ENCODE assay signal across 22 cellular contexts in the genomic region with DNA sequence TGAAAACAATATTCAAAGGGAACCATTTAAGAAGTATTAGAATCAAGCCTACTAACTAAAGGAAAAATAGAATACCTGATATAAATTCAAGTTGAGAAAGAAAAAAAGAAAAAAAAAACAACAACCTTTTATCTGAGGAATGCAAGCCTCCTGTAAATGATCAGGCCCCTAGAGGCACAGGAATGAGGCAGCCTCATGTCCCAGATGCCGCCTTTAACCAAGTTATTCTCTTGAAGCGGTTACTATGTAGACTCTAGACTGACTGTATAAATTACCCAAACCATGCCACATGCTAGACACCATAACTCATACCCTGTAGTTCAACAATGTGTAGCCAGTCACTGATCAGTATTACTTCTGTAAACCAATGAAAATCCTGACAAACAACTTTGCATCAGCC.
DNase-seq lines count a peak whose midpoint lies in the region; ATAC-seq, FAIRE-seq and TF ChIP-seq lines count a peak whose summit lies in the region.
"Had no signal": no experiment of that assay in that cellular context is flagged by ENCODE, and none has a peak within 500 bp of the region (broad histone marks: within the 10 kb centered on the region; RNA-seq: fewer than 3 reads in every experiment).

No MANE protein-coding gene starts in this region.

- peak; percentile 80 for ATAC-seq in WTC11
- ATAC-seq: A549 had no signal

- H2BK15ac ChIP-seq in mesendoderm (replicated peaks; ENCODE audit: low read depth) = no peak overlapping the region

- no peak overlapping the region for H2BK120ac ChIP-seq in mesendoderm (ENCODE audit: low read depth, low read length)

- POLR2A ChIA-PET in WTC11 (lab: Charles Lee) = no interaction called here

- no peak overlapping the region for H3K18ac ChIP-seq in mesendoderm (ENCODE audit: low read length)

- H3K27me3 ChIP-seq in mesendoderm (ENCODE audit: insufficient read depth, low read length, poor library complexity) = no peaks in the 10 kb centered on the region

- TF ChIP-seq POLR2A in GM12892 (IDR thresholded peaks at IDR 0.05; ENCODE audit: low read depth, low read length) = no peak

- no peak overlapping the region for H3K27ac ChIP-seq in mesendoderm (ENCODE audit: low read depth, low read length)
- H3K27ac ChIP-seq: 22Rv1, A549, C4-2B had no signal

- H3K4ac ChIP-seq in mesendoderm (ENCODE audit: low read depth, low read length) = no peak overlapping the region

- no peak overlapping the region for H3K56ac ChIP-seq in mesendoderm (ENCODE audit: low read length)

- H3K36me3 ChIP-seq in mesendoderm (ENCODE audit: control insufficient read depth, insufficient read depth, low read length) = no peaks in the 10 kb centered on the region

- no peak overlapping the region for H3K9ac ChIP-seq in mesendoderm (ENCODE audit: low read length)

- peak; percentile 41 for DNase-seq in NCI-H2171 treated with DMSO at 0.1 percent for 48 hours (lab: John Stamatoyannopoulos, UW)
- no peak for DNase-seq in NCI-H2171 (lab: John Stamatoyannopoulos, UW)
- DNase-seq in WTC11 (ENCODE audit: low spot score) = no peak
- peak; percentile 47 for DNase-seq in mesendoderm
- DNase-seq in RPMI8226 = no peak
- no peak for DNase-seq in NCI-H2081 treated with DMSO at 0.1 percent for 48 hours (lab: John Stamatoyannopoulos, UW)
- DNase-seq in GM12892 (ENCODE audit: insufficient read length) = no peak
- DNase-seq in T-helper 2 cell = no peak
- DNase-seq: AML-193; Caco-2; CD4-positive, alpha-beta T cell; DMS79 treated with DMSO at 0.1 percent for 48 hours; GOT3; H9; IMR-90 had no signal

- no peak overlapping the region for H3K4me3 Mint-ChIP-seq in WTC11
- H3K4me3 Mint-ChIP-seq: CD4-positive, alpha-beta T cell; H9 had no signal

- 0 out of 2 replicates have a peak, but pooled peaks cover 8% of the 10 kb centered on the region for H3K36me3 Mint-ChIP-seq in WTC11

- no peaks in the 10 kb centered on the region for H3K79me1 ChIP-seq in mesendoderm (ENCODE audit: low read length)

- H3K23ac ChIP-seq in mesendoderm (ENCODE audit: low read length) = no peak overlapping the region

- H2AK5ac ChIP-seq in mesendoderm (ENCODE audit: low read length) = no peak overlapping the region

- H3K4me3 ChIP-seq in mesendoderm (ENCODE audit: low read length) = no peak overlapping the region
- H3K4me3 ChIP-seq: A549 had no signal

- H4K8ac ChIP-seq in mesendoderm (ENCODE audit: low read depth, low read length) = no peak overlapping the region

- no peak overlapping the region for H3K27ac Mint-ChIP-seq in WTC11
- H3K27ac Mint-ChIP-seq: CD4-positive, alpha-beta T cell; H9 had no signal

- H4K5ac ChIP-seq in mesendoderm (ENCODE audit: low read length) = no peak overlapping the region

- H3K4me1 ChIP-seq in mesendoderm (ENCODE audit: control insufficient read depth, low read depth, low read length) = no peaks in the 10 kb centered on the region
- H3K4me1 ChIP-seq: A549, Caco-2 had no signal

- peaks cover 9% of the 10 kb centered on the region for H3K9me3 Mint-ChIP-seq in WTC11

- H3K4me2 ChIP-seq in mesendoderm (ENCODE audit: low read length) = no peak overlapping the region
- H3K4me2 ChIP-seq: A549 had no signal

- no peak for TF ChIP-seq CTCF in WTC11 (IDR thresholded peaks at IDR 0.05)

- CTCF ChIA-PET in WTC11 (lab: Charles Lee) = no interaction called here

- H2BK5ac ChIP-seq in mesendoderm (ENCODE audit: low read length) = no peak overlapping the region

- no peaks in the 10 kb centered on the region for H3K27me3 Mint-ChIP-seq in WTC11 (ENCODE audit: low read depth)
- H3K27me3 Mint-ChIP-seq: CD4-positive, alpha-beta T cell had no signal

- peaks cover 14% of the 10 kb centered on the region for H3K4me1 Mint-ChIP-seq in WTC11

- FAIRE-seq in GM12892 (lab: Jason Lieb, UNC) = no peak
- FAIRE-seq: A549, D721Med, GM12891, GM18507, HTR-8/SVneo had no signal

- WGBS in mesendoderm (ENCODE audit: extremely low coverage, insufficient coverage, low lambda C conversion rate) = no CpG with 5 or more reads among the region's 2 CpGs

- H3K79me2 ChIP-seq in mesendoderm (ENCODE audit: control insufficient read depth, insufficient read depth, low read length) = no peaks in the 10 kb centered on the region

TF ChIP-seq in WTC11, 78 proteins besides CTCF, POLR2A, EP300 and RAD21 (continues in another document):
- TF ChIP-seq, protein P1, sequence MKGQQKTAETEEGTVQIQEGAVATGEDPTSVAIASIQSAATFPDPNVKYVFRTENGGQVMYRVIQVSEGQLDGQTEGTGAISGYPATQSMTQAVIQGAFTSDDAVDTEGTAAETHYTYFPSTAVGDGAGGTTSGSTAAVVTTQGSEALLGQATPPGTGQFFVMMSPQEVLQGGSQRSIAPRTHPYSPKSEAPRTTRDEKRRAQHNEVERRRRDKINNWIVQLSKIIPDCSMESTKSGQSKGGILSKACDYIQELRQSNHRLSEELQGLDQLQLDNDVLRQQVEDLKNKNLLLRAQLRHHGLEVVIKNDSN (CRISPR knock-in tag; IDR thresholded peaks at IDR 0.05) = no peak
- TF ChIP-seq ZNF138 (CRISPR knock-in tag; conservative IDR thresholded peaks at IDR 0.05) (no peak), GABPB1 (CRISPR knock-in tag; IDR thresholded peaks at IDR 0.05) (no peak), SP1 (CRISPR knock-in tag; conservative IDR thresholded peaks at IDR 0.05) (no peak), SMAD3 (CRISPR knock-in tag; IDR thresholded peaks at IDR 0.05; ENCODE audit: borderline replicate concordance) (no peak), ZNF121 (CRISPR knock-in tag; IDR thresholded peaks at IDR 0.05) (no peak), ELF4 (CRISPR knock-in tag; IDR thresholded peaks at IDR 0.05; ENCODE audit: low read depth) (no peak), ZNF219 (CRISPR knock-in tag; IDR thresholded peaks at IDR 0.05; ENCODE audit: borderline replicate concordance) (no peak), HMGA2 (CRISPR knock-in tag; IDR thresholded peaks at IDR 0.05) (no peak)
- TF ChIP-seq, protein P2, sequence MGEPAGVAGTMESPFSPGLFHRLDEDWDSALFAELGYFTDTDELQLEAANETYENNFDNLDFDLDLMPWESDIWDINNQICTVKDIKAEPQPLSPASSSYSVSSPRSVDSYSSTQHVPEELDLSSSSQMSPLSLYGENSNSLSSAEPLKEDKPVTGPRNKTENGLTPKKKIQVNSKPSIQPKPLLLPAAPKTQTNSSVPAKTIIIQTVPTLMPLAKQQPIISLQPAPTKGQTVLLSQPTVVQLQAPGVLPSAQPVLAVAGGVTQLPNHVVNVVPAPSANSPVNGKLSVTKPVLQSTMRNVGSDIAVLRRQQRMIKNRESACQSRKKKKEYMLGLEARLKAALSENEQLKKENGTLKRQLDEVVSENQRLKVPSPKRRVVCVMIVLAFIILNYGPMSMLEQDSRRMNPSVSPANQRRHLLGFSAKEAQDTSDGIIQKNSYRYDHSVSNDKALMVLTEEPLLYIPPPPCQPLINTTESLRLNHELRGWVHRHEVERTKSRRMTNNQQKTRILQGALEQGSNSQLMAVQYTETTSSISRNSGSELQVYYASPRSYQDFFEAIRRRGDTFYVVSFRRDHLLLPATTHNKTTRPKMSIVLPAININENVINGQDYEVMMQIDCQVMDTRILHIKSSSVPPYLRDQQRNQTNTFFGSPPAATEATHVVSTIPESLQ (CRISPR knock-in tag; IDR thresholded peaks at IDR 0.05) = no peak
- TF ChIP-seq, protein P3, sequence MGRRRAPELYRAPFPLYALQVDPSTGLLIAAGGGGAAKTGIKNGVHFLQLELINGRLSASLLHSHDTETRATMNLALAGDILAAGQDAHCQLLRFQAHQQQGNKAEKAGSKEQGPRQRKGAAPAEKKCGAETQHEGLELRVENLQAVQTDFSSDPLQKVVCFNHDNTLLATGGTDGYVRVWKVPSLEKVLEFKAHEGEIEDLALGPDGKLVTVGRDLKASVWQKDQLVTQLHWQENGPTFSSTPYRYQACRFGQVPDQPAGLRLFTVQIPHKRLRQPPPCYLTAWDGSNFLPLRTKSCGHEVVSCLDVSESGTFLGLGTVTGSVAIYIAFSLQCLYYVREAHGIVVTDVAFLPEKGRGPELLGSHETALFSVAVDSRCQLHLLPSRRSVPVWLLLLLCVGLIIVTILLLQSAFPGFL (CRISPR knock-in tag; IDR thresholded peaks at IDR 0.05; ENCODE audit: borderline replicate concordance) = no peak
- TF ChIP-seq, protein P4, sequence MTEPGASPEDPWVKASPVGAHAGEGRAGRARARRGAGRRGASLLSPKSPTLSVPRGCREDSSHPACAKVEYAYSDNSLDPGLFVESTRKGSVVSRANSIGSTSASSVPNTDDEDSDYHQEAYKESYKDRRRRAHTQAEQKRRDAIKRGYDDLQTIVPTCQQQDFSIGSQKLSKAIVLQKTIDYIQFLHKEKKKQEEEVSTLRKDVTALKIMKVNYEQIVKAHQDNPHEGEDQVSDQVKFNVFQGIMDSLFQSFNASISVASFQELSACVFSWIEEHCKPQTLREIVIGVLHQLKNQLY (CRISPR knock-in tag; IDR thresholded peaks at IDR 0.05) = no peak
- TF ChIP-seq, protein P5, sequence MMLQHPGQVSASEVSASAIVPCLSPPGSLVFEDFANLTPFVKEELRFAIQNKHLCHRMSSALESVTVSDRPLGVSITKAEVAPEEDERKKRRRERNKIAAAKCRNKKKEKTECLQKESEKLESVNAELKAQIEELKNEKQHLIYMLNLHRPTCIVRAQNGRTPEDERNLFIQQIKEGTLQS (CRISPR knock-in tag; conservative IDR thresholded peaks at IDR 0.05) = no peak
- TF ChIP-seq, protein P6, sequence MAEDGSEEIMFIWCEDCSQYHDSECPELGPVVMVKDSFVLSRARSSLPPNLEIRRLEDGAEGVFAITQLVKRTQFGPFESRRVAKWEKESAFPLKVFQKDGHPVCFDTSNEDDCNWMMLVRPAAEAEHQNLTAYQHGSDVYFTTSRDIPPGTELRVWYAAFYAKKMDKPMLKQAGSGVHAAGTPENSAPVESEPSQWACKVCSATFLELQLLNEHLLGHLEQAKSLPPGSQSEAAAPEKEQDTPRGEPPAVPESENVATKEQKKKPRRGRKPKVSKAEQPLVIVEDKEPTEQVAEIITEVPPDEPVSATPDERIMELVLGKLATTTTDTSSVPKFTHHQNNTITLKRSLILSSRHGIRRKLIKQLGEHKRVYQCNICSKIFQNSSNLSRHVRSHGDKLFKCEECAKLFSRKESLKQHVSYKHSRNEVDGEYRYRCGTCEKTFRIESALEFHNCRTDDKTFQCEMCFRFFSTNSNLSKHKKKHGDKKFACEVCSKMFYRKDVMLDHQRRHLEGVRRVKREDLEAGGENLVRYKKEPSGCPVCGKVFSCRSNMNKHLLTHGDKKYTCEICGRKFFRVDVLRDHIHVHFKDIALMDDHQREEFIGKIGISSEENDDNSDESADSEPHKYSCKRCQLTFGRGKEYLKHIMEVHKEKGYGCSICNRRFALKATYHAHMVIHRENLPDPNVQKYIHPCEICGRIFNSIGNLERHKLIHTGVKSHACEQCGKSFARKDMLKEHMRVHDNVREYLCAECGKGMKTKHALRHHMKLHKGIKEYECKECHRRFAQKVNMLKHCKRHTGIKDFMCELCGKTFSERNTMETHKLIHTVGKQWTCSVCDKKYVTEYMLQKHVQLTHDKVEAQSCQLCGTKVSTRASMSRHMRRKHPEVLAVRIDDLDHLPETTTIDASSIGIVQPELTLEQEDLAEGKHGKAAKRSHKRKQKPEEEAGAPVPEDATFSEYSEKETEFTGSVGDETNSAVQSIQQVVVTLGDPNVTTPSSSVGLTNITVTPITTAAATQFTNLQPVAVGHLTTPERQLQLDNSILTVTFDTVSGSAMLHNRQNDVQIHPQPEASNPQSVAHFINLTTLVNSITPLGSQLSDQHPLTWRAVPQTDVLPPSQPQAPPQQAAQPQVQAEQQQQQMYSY (CRISPR knock-in tag; IDR thresholded peaks at IDR 0.05) = no peak

Comparison
In these comparisons a context has a peak if more than half of its experiments do, and no peak if none do; other contexts are left out.
1. DNase-seq: peak in NCI-H2171 treated with DMSO at 0.1 percent for 48 hours (single experiment) and mesendoderm (single experiment); none in NCI-H2171 (single experiment), WTC11 (single experiment), RPMI8226 (single experiment), NCI-H2081 treated with DMSO at 0.1 percent for 48 hours (single experiment), GM12892 (single experiment) and T-helper 2 cell (0 of 5).